13 cellular contexts compared by ENCODE assay signal in the genomic region with DNA sequence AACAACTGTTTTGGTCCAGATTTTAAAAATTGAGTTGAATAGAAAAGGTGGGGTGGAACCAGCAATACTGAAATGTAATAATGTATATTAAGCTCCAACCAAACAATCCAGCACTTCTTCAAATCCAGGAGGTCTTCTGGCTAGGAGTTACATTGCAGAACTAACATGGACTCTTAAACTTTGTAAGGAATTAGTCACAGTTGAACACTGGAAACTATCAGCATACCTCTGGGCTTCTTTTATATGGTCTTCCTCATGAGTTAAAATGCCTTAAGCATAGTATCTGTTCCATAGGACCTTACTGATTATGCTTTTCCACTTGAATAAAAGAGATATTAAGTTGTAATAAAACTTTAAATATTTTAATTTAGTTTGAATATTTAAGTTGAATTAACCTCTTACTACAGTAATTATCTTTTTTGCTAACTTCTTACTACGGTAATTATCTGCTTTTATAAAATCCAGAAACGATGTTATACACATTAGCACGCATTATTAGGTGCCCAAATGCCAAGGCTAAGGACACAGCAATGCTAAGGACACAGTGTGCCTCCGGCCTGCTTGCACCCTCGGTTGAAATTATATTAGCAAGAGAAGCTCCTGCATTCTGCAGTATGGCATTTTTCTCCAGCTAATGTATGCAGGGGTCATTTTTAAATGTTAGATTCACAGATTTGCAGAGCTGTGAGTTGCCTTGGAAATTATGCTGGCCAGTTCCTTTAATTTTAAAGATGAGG.
DNase-seq lines count a peak whose midpoint lies in the region; ATAC-seq and TF ChIP-seq lines count a peak whose summit lies in the region.
"Had no signal": no experiment of that assay in that cellular context is flagged by ENCODE, and none has a peak within 500 bp of the region (broad histone marks: within the 10 kb centered on the region; RNA-seq: fewer than 3 reads in every experiment).

No MANE protein-coding gene starts in this region.

- no peak overlapping the region for H2BK120ac ChIP-seq in mesenchymal stem cell (ENCODE audit: low read depth, low read length)

- H3K4me3 Mint-ChIP-seq in chondrocyte (ENCODE audit: unreplicated experiment), result peak overlapping the region; percentile 33

- TF ChIP-seq POLR2A in uterus (IDR thresholded peaks at IDR 0.05), result no peak

- H3K4ac ChIP-seq in mesenchymal stem cell (ENCODE audit: low read depth in 1 of 2, low read length in 2 of 2), result no peak overlapping the region

- H3K4me1 Mint-ChIP-seq in chondrocyte (ENCODE audit: low read depth), result peaks cover 56% of the 10 kb centered on the region

- H3K27ac ChIP-seq in mesenchymal stem cell (ENCODE audit: low read length, poor library complexity, severe bottlenecking) (no peak overlapping the region), uterus (peak overlapping the region; percentile 42 to 48)
- H3K27ac ChIP-seq: KMS-11, thoracic aorta had no signal

- H3K27me3 ChIP-seq in mesenchymal stem cell (ENCODE audit: control insufficient read depth in 1 of 2, insufficient read depth in 1 of 2, low read length in 2 of 2) (no peaks in the 10 kb centered on the region), uterus (no peaks in the 10 kb centered on the region)

- no peaks in the 10 kb centered on the region for H3K36me3 ChIP-seq in mesenchymal stem cell (ENCODE audit: control insufficient read depth in 1 of 2, insufficient read depth in 2 of 2, low read depth in 1 of 2, low read length in 2 of 2)
- no peaks in the 10 kb centered on the region for H3K36me3 ChIP-seq in uterus
- H3K36me3 ChIP-seq: thoracic aorta had no signal

- no peak overlapping the region for H3K18ac ChIP-seq in mesenchymal stem cell (ENCODE audit: low read depth in 1 of 2, low read length in 2 of 2)

- peaks cover 34% of the 10 kb centered on the region for H3K79me1 ChIP-seq in mesenchymal stem cell (replicated peaks; ENCODE audit: low read length, poor library complexity, severe bottlenecking)

- H3K4me1 ChIP-seq in mesenchymal stem cell (ENCODE audit: control insufficient read depth, insufficient read depth, low read depth, low read length) (peaks cover 14% of the 10 kb centered on the region), uterus (no peaks in the 10 kb centered on the region)

- H4K8ac ChIP-seq in mesenchymal stem cell (ENCODE audit: low read length), result no peak overlapping the region

- H3K4me3 ChIP-seq in mesenchymal stem cell (ENCODE audit: insufficient read depth in 1 of 2, low read depth in 1 of 2, low read length in 2 of 2) (no peak overlapping the region), uterus (no peak overlapping the region)
- H3K4me3 ChIP-seq: thoracic aorta had no signal

- no peak overlapping the region for H2BK15ac ChIP-seq in mesenchymal stem cell (ENCODE audit: low read depth, poor library complexity, severe bottlenecking)

- H3K14ac ChIP-seq in mesenchymal stem cell (ENCODE audit: low read length in 2 of 2), result no peak overlapping the region

- H3K27me3 Mint-ChIP-seq in chondrocyte (ENCODE audit: low read depth), result no peaks in the 10 kb centered on the region

- no peaks in the 10 kb centered on the region for H3K9me3 Mint-ChIP-seq in chondrocyte (ENCODE audit: low read depth)

- intact Hi-C loops in Right ventricle myocardium inferior (cut with DNase I), result loop anchor here (2.0 kb wide), 1 partner anchor 47 kb away; no protein-coding TSS in a partner anchor
- intact Hi-C loops in cardiac septum (cut with DNase I), result no loop called here
- intact Hi-C loops in uterus (cut with DNase I; ENCODE audit: low total_unique reads), result no loop called here

- H3K9ac ChIP-seq in mesenchymal stem cell (ENCODE audit: low read length), result no peak overlapping the region
- H3K9ac ChIP-seq: KMS-11 had no signal

- H3K27ac Mint-ChIP-seq in chondrocyte (ENCODE audit: unreplicated experiment), result peak overlapping the region; percentile 90

- H3K36me3 Mint-ChIP-seq in chondrocyte (ENCODE audit: low read depth), result no peaks in the 10 kb centered on the region

- no peak overlapping the region for H2BK5ac ChIP-seq in mesenchymal stem cell (ENCODE audit: low read depth, low read length, poor library complexity, severe bottlenecking)

- DNase-seq in Right ventricle myocardium inferior (ENCODE audit: missing footprints) (no peak), cardiac septum (ENCODE audit: low spot score) (no peak), chondrocyte (ENCODE audit: low spot score) (no peak), mesenchymal stem cell (peak; percentile 53), uterus (no peak), SIG-M5 (lab: John Stamatoyannopoulos, UW) (no peak), iPS-NIHi11 (ENCODE audit: low spot score) (no peak)
- DNase-seq: activated CD8-positive, alpha-beta memory T cell treated with anti-CD3 and anti-CD28 coated beads for 24 hours; DMS153; NCI-H2081 had no signal

- no peaks in the 10 kb centered on the region for H3K9me3 ChIP-seq in mesenchymal stem cell (ENCODE audit: control insufficient read depth, low read length)
- H3K9me3 ChIP-seq in uterus, result no peaks in the 10 kb centered on the region
- H3K9me3 ChIP-seq: thoracic aorta had no signal

- no peak for TF ChIP-seq CTCF in chondrocyte (IDR thresholded peaks at IDR 0.05)
- TF ChIP-seq CTCF in uterus (IDR thresholded peaks at IDR 0.05), result no peak

- no peak overlapping the region for H3K23ac ChIP-seq in mesenchymal stem cell (ENCODE audit: low read length in 2 of 2)

- whole genome bisulfite sequencing in mesenchymal stem cell, result 96% methylated on average over 5 of the region's 5 CpGs

- H2BK12ac ChIP-seq in mesenchymal stem cell (ENCODE audit: low read length in 2 of 2), result no peak overlapping the region

- no peak overlapping the region for H3K4me2 ChIP-seq in mesenchymal stem cell (ENCODE audit: low read length, poor library complexity, severe bottlenecking)
- H3K4me2 ChIP-seq: KMS-11 had no signal

- H4K91ac ChIP-seq in mesenchymal stem cell (ENCODE audit: low read length), result no peak overlapping the region

- no peak overlapping the region for H2AK5ac ChIP-seq in mesenchymal stem cell (ENCODE audit: low read length, severe bottlenecking)

- ATAC-seq in Right ventricle myocardium inferior, result peak; percentile 64
- ATAC-seq in HG03571 (IDR thresholded peaks at IDR 0.05; ENCODE audit: unreplicated experiment), result no peak

- no peak overlapping the region for H2AFZ ChIP-seq in mesenchymal stem cell (ENCODE audit: low read depth, low read length)
